Comparison of ENCODE assay signal across 15 cellular contexts in genomic region chrX:49934148-49934547, GRCh38.
"Had no signal": no experiment of that assay in that cellular context is flagged by ENCODE, and none has a peak within 500 bp of the region (broad histone marks: within the 10 kb centered on the region; RNA-seq: fewer than 3 reads in every experiment).

No MANE protein-coding gene starts in this region.

- H3K9me3 Mint-ChIP-seq: activated CD4-positive, alpha-beta T cell treated with anti-CD3 and anti-CD28 coated beads, Interleukin-2, amount 10 ng/mL, durations not matched to agents 24 days and 14 days; natural killer cell; stimulated activated effector memory CD8-positive, alpha-beta T cell treated with anti-CD3 and anti-CD28 coated beads, Interleukin-12 subunit alpha, Interleukin-12 subunit beta, amount 100 ng/mL, for 72 hours had no signal

- H3K27me3 ChIP-seq: neutrophil, tibial nerve, uterus had no signal

- H3K36me3 Mint-ChIP-seq: natural killer cell; stimulated activated effector memory CD8-positive, alpha-beta T cell treated with anti-CD3 and anti-CD28 coated beads, Interleukin-12 subunit alpha, Interleukin-12 subunit beta, amount 100 ng/mL, for 72 hours had no signal

- H3K4me3 Mint-ChIP-seq: activated CD4-positive, alpha-beta T cell treated with anti-CD3 and anti-CD28 coated beads, Interleukin-2, amount 10 ng/mL, durations not matched to agents 24 days and 14 days; natural killer cell; stimulated activated effector memory CD8-positive, alpha-beta T cell treated with anti-CD3 and anti-CD28 coated beads, Interleukin-12 subunit alpha, Interleukin-12 subunit beta, amount 100 ng/mL, for 72 hours had no signal

- ATAC-seq: esophagus mucosa; natural killer cell; stimulated activated effector memory CD8-positive, alpha-beta T cell treated with anti-CD3 and anti-CD28 coated beads, Interleukin-12 subunit alpha, Interleukin-12 subunit beta, amount 100 ng/mL, for 72 hours had no signal

- H3K27me3 Mint-ChIP-seq: activated CD4-positive, alpha-beta T cell treated with anti-CD3 and anti-CD28 coated beads, Interleukin-2, amount 10 ng/mL, durations not matched to agents 24 days and 14 days had no signal

- H3K4me1 ChIP-seq: tibial nerve, uterus had no signal

- FAIRE-seq: endometrium had no signal

- H3K27ac ChIP-seq: neutrophil, tibial nerve, uterus had no signal

- H3K4me1 Mint-ChIP-seq: natural killer cell; stimulated activated effector memory CD8-positive, alpha-beta T cell treated with anti-CD3 and anti-CD28 coated beads, Interleukin-12 subunit alpha, Interleukin-12 subunit beta, amount 100 ng/mL, for 72 hours had no signal

- H3K4me3 ChIP-seq: tibial nerve, uterus had no signal

- DNase-seq: activated CD4-positive, alpha-beta T cell treated with anti-CD3 and anti-CD28 coated beads, Interleukin-2, amount 10 ng/mL, durations not matched to agents 24 days and 14 days; activated CD4-positive, CD25-positive, alpha-beta regulatory T cell; activated naive CD4-positive, alpha-beta T cell treated with Interleukin-2 at 50 U/mL for 16 hours; aorta; foreskin fibroblast; glutamatergic neuron; mesendoderm; natural killer cell; substantia nigra; uterus had no signal

- H3K27ac Mint-ChIP-seq: activated CD4-positive, alpha-beta T cell treated with anti-CD3 and anti-CD28 coated beads, Interleukin-2, amount 10 ng/mL, durations not matched to agents 24 days and 14 days; natural killer cell; stimulated activated effector memory CD8-positive, alpha-beta T cell treated with anti-CD3 and anti-CD28 coated beads, Interleukin-12 subunit alpha, Interleukin-12 subunit beta, amount 100 ng/mL, for 72 hours had no signal

- H3K9me3 ChIP-seq: neutrophil, tibial nerve, uterus had no signal

- H3K36me3 ChIP-seq: neutrophil, tibial nerve, uterus had no signal
